In genomic region chr13:38141792-38142191, GRCh38 we compare ENCODE assay signal across 17 cellular contexts.
"Had no signal": no experiment of that assay in that cellular context is flagged by ENCODE, and none has a peak within 500 bp of the region (broad histone marks: within the 10 kb centered on the region; RNA-seq: fewer than 3 reads in every experiment).

No MANE protein-coding gene starts in this region.

- DNase-seq: activated B cell treated with CpG ODN at 0.5 μM for 24 hours; activated CD4-positive, alpha-beta T cell treated with anti-CD3 and anti-CD28 coated beads for 48 hours; activated CD8-positive, alpha-beta memory T cell treated with anti-CD3 and anti-CD28 coated beads, Interleukin-2, amount 50 U/mL, for 4 hours; activated CD8-positive, alpha-beta T cell treated with anti-CD3 and anti-CD28 coated beads, Interleukin-2, amount 10 ng/mL, durations not matched to agents 7 days and 5 days; activated gamma-delta T cell; activated naive CD8-positive, alpha-beta T cell treated with anti-CD3 and anti-CD28 coated beads for 36 hours; activated T-cell treated with anti-CD3 and anti-CD28 coated beads, Interleukin-2, amount 50 U/mL, for 48 hours; left colon; lower lobe of right lung; psoas muscle; right lobe of liver; spleen; SW 1271; tibial artery had no signal

- FAIRE-seq: urothelium cell line had no signal

- H3K27ac Mint-ChIP-seq: activated B cell treated with CpG ODN at 0.5 μM for 24 hours; activated CD8-positive, alpha-beta T cell treated with anti-CD3 and anti-CD28 coated beads, Interleukin-2, amount 10 ng/mL, durations not matched to agents 7 days and 5 days; activated naive CD8-positive, alpha-beta T cell treated with anti-CD3 and anti-CD28 coated beads for 36 hours; mesothelial cell of epicardium had no signal

- H3K4me3 Mint-ChIP-seq: activated B cell treated with CpG ODN at 0.5 μM for 24 hours; activated CD8-positive, alpha-beta T cell treated with anti-CD3 and anti-CD28 coated beads, Interleukin-2, amount 10 ng/mL, durations not matched to agents 7 days and 5 days; activated naive CD8-positive, alpha-beta T cell treated with anti-CD3 and anti-CD28 coated beads for 36 hours; mesothelial cell of epicardium had no signal

- H3K36me3 ChIP-seq: cardiac muscle cell, lower lobe of right lung, right lobe of liver, spleen, tibial artery had no signal

- H3K9me3 ChIP-seq: lower lobe of right lung, psoas muscle, right lobe of liver had no signal

- H3K4me1 Mint-ChIP-seq: activated B cell treated with CpG ODN at 0.5 μM for 24 hours; activated naive CD8-positive, alpha-beta T cell treated with anti-CD3 and anti-CD28 coated beads for 36 hours had no signal

- H3K4me3 ChIP-seq: cardiac muscle cell, lower lobe of right lung, psoas muscle, right lobe of liver, spleen, tibial artery had no signal

- H3K9me3 Mint-ChIP-seq: activated B cell treated with CpG ODN at 0.5 μM for 24 hours had no signal

- H3K27me3 Mint-ChIP-seq: activated B cell treated with CpG ODN at 0.5 μM for 24 hours; activated naive CD8-positive, alpha-beta T cell treated with anti-CD3 and anti-CD28 coated beads for 36 hours had no signal

- H3K36me3 Mint-ChIP-seq: activated naive CD8-positive, alpha-beta T cell treated with anti-CD3 and anti-CD28 coated beads for 36 hours had no signal

- H3K27me3 ChIP-seq: cardiac muscle cell, right lobe of liver, spleen, tibial artery had no signal

- H3K4me1 ChIP-seq: lower lobe of right lung, psoas muscle, right lobe of liver, spleen, tibial artery had no signal

- H3K27ac ChIP-seq: cardiac muscle cell, lower lobe of right lung, psoas muscle, right lobe of liver, spleen, tibial artery had no signal
